Comparison of ENCODE assay signal across 1 cellular context in genomic region chr10:133357293-133358151, GRCh38.
TF ChIP-seq lines count a peak whose summit lies in the region.

A gene with protein sequence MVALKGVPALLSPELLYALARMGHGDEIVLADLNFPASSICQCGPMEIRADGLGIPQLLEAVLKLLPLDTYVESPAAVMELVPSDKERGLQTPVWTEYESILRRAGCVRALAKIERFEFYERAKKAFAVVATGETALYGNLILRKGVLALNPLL (minus strand): TSS chr10:133358019. CDS start chr10:133358007, 12 bp downstream.

TF ChIP-seq in HepG2, 621 proteins besides CTCF, POLR2A, EP300 and RAD21 (continued from another document and continues in another):
- TF ChIP-seq ZXDC (CRISPR knock-in tag; IDR thresholded peaks at IDR 0.05) (no peak), NBN (conservative IDR thresholded peaks at IDR 0.05) (no peak), ZHX1 (CRISPR knock-in tag; IDR thresholded peaks at IDR 0.05; ENCODE audit: low read depth) (peak; percentile 17; the same call in 1 of the 2 replicates), ZFP41 (CRISPR knock-in tag; IDR thresholded peaks at IDR 0.05; ENCODE audit: borderline replicate concordance) (no peak), TBX2 (CRISPR knock-in tag; IDR thresholded peaks at IDR 0.05; ENCODE audit: borderline replicate concordance) (peak; percentile 38; the same call in 1 of the 2 replicates), ZNF143 (CRISPR knock-in tag; IDR thresholded peaks at IDR 0.05) (no peak), MAFF (IDR thresholded peaks at IDR 0.05; ENCODE audit: low read depth, low read length) (no peak), ZNF30 (CRISPR knock-in tag; IDR thresholded peaks at IDR 0.05) (no peak), PRDM10 (CRISPR knock-in tag; IDR thresholded peaks at IDR 0.05; ENCODE audit: low read depth) (no peak), ZNF34 (CRISPR knock-in tag; IDR thresholded peaks at IDR 0.05; ENCODE audit: borderline replicate concordance) (no peak), GATA4 (IDR thresholded peaks at IDR 0.05; ENCODE audit: borderline replicate concordance, low read depth) (peak; percentile 38; the same call in 1 of the 2 replicates), NAIF1 (CRISPR knock-in tag; IDR thresholded peaks at IDR 0.05; ENCODE audit: borderline replicate concordance) (no peak), ZNF569 (CRISPR knock-in tag; IDR thresholded peaks at IDR 0.05; ENCODE audit: borderline replicate concordance) (no peak), ZNF782 (CRISPR knock-in tag; IDR thresholded peaks at IDR 0.05; ENCODE audit: borderline replicate concordance) (no peak), FOXA3 (CRISPR knock-in tag; IDR thresholded peaks at IDR 0.05) (no peak), ZZZ3 (CRISPR knock-in tag; IDR thresholded peaks at IDR 0.05; ENCODE audit: borderline replicate concordance) (no peak), ZNF33A (CRISPR knock-in tag; IDR thresholded peaks at IDR 0.05; ENCODE audit: borderline replicate concordance) (no peak), ADNP (CRISPR knock-in tag; IDR thresholded peaks at IDR 0.05) (no peak), GZF1 (CRISPR knock-in tag; IDR thresholded peaks at IDR 0.05) (no peak; the same call in 1 of the 2 replicates), RARG (CRISPR knock-in tag; IDR thresholded peaks at IDR 0.05; ENCODE audit: low read depth) (no peak), CAMTA2 (CRISPR knock-in tag; IDR thresholded peaks at IDR 0.05; ENCODE audit: borderline replicate concordance) (no peak), ZNF660 (CRISPR knock-in tag; IDR thresholded peaks at IDR 0.05; ENCODE audit: borderline replicate concordance, low read depth) (no peak), ATRX (CRISPR knock-in tag; IDR thresholded peaks at IDR 0.05; ENCODE audit: borderline replicate concordance) (no peak), EZH2 (conservative IDR thresholded peaks at IDR 0.05; ENCODE audit: low read depth, low read length) (no peak), NFYB (CRISPR knock-in tag; IDR thresholded peaks at IDR 0.05) (no peak), FOXM1 (CRISPR knock-in tag; IDR thresholded peaks at IDR 0.05) (no peak), ZNF276 (CRISPR knock-in tag; IDR thresholded peaks at IDR 0.05; ENCODE audit: low read depth) (no peak), SP5 (CRISPR knock-in tag; IDR thresholded peaks at IDR 0.05; ENCODE audit: borderline replicate concordance, low read depth) (no peak), ARNT (IDR thresholded peaks at IDR 0.05) (no peak), ZNF354B (CRISPR knock-in tag; IDR thresholded peaks at IDR 0.05) (no peak), MED8 (CRISPR knock-in tag; IDR thresholded peaks at IDR 0.05; ENCODE audit: insufficient replicate concordance) (no peak), ZNF746 (CRISPR knock-in tag; IDR thresholded peaks at IDR 0.05) (no peak), TSC22D2 (CRISPR knock-in tag; IDR thresholded peaks at IDR 0.05; ENCODE audit: borderline replicate concordance) (0 out of 2 replicates have a peak, but pooled peaks have one; percentile 35), RBM39 (IDR thresholded peaks at IDR 0.05; ENCODE audit: low read depth, low read length, poor library complexity, severe bottlenecking) (no peak), ZNF614 (CRISPR knock-in tag; IDR thresholded peaks at IDR 0.05; ENCODE audit: borderline replicate concordance) (no peak), BHLHE40 (IDR thresholded peaks at IDR 0.05; ENCODE audit: low read length) (no peak), KLF15 (CRISPR knock-in tag; IDR thresholded peaks at IDR 0.05; ENCODE audit: borderline replicate concordance) (no peak), NCOR1 (IDR thresholded peaks at IDR 0.05; ENCODE audit: borderline replicate concordance, low read length) (no peak), KLF13 (CRISPR knock-in tag; IDR thresholded peaks at IDR 0.05) (no peak), HDAC2 (CRISPR knock-in tag; IDR thresholded peaks at IDR 0.05) (peak; percentile 39; the same call in 1 of the 2 replicates), ZNF350 (CRISPR knock-in tag; IDR thresholded peaks at IDR 0.05; ENCODE audit: borderline replicate concordance, low read depth) (0 out of 2 replicates have a peak, but pooled peaks have one; percentile 53), ZNF232 (CRISPR knock-in tag; IDR thresholded peaks at IDR 0.05; ENCODE audit: borderline replicate concordance) (no peak), ZNF251 (CRISPR knock-in tag; IDR thresholded peaks at IDR 0.05) (no peak), CBX1 (IDR thresholded peaks at IDR 0.05; ENCODE audit: low read depth) (no peak), KAT7 (CRISPR knock-in tag; IDR thresholded peaks at IDR 0.05; ENCODE audit: borderline replicate concordance) (no peak; the same call in 1 of the 2 replicates), ZNF296 (CRISPR knock-in tag; conservative IDR thresholded peaks at IDR 0.05) (no peak; the same call in 1 of the 2 replicates), ZBTB7B (CRISPR knock-in tag; IDR thresholded peaks at IDR 0.05) (peak; percentile 41; the same call in 1 of the 2 replicates), ZNF205 (CRISPR knock-in tag; IDR thresholded peaks at IDR 0.05) (no peak), ZNF136 (CRISPR knock-in tag; IDR thresholded peaks at IDR 0.05; ENCODE audit: low read depth) (no peak; the same call in 1 of the 2 replicates)
- TF ChIP-seq, protein P1, sequence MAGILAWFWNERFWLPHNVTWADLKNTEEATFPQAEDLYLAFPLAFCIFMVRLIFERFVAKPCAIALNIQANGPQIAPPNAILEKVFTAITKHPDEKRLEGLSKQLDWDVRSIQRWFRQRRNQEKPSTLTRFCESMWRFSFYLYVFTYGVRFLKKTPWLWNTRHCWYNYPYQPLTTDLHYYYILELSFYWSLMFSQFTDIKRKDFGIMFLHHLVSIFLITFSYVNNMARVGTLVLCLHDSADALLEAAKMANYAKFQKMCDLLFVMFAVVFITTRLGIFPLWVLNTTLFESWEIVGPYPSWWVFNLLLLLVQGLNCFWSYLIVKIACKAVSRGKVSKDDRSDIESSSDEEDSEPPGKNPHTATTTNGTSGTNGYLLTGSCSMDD (CRISPR knock-in tag; IDR thresholded peaks at IDR 0.05) = no peak
- TF ChIP-seq, protein P2, sequence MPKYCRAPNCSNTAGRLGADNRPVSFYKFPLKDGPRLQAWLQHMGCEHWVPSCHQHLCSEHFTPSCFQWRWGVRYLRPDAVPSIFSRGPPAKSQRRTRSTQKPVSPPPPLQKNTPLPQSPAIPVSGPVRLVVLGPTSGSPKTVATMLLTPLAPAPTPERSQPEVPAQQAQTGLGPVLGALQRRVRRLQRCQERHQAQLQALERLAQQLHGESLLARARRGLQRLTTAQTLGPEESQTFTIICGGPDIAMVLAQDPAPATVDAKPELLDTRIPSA (CRISPR knock-in tag; IDR thresholded peaks at IDR 0.05; ENCODE audit: borderline replicate concordance) = no peak
- TF ChIP-seq, protein P3, sequence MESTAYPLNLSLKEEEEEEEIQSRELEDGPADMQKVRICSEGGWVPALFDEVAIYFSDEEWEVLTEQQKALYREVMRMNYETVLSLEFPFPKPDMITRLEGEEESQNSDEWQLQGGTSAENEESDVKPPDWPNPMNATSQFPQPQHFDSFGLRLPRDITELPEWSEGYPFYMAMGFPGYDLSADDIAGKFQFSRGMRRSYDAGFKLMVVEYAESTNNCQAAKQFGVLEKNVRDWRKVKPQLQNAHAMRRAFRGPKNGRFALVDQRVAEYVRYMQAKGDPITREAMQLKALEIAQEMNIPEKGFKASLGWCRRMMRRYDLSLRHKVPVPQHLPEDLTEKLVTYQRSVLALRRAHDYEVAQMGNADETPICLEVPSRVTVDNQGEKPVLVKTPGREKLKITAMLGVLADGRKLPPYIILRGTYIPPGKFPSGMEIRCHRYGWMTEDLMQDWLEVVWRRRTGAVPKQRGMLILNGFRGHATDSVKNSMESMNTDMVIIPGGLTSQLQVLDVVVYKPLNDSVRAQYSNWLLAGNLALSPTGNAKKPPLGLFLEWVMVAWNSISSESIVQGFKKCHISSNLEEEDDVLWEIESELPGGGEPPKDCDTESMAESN (CRISPR knock-in tag; conservative IDR thresholded peaks at IDR 0.05) = 0 out of 2 replicates have a peak, but pooled peaks have one; percentile 36
- TF ChIP-seq, protein P4, sequence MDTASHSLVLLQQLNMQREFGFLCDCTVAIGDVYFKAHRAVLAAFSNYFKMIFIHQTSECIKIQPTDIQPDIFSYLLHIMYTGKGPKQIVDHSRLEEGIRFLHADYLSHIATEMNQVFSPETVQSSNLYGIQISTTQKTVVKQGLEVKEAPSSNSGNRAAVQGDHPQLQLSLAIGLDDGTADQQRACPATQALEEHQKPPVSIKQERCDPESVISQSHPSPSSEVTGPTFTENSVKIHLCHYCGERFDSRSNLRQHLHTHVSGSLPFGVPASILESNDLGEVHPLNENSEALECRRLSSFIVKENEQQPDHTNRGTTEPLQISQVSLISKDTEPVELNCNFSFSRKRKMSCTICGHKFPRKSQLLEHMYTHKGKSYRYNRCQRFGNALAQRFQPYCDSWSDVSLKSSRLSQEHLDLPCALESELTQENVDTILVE (CRISPR knock-in tag; IDR thresholded peaks at IDR 0.05) = no peak
